In the genomic region with DNA sequence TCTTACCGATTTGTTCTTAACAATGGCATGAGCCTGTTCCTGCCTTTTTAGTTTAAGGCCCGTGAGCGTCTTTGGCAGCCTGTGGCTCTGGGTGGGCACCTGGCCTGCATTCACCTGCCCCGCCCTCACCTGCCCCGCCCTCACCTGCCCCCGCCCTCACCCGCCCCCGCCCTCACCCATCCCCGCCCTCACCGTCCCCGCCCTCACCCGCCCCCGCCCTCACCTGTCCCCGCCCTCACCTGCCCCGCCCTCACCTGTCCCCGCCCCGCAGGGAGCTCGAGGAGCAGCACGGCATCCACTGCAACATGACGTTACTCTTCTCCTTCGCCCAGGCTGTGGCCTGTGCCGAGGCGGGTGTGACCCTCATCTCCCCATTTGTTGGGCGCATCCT, we compare ENCODE assay signal across 1 cellular context.
TF ChIP-seq lines count a peak whose summit lies in the region.

No MANE protein-coding gene starts in this region.

TF ChIP-seq in HepG2, 621 proteins besides CTCF, POLR2A, EP300 and RAD21:
- TF ChIP-seq ZNF777 (CRISPR knock-in tag; IDR thresholded peaks at IDR 0.05) (no peak), ADNP (CRISPR knock-in tag; IDR thresholded peaks at IDR 0.05) (no peak), ZMYM2 (CRISPR knock-in tag; IDR thresholded peaks at IDR 0.05) (no peak)
- TF ChIP-seq, protein P1, sequence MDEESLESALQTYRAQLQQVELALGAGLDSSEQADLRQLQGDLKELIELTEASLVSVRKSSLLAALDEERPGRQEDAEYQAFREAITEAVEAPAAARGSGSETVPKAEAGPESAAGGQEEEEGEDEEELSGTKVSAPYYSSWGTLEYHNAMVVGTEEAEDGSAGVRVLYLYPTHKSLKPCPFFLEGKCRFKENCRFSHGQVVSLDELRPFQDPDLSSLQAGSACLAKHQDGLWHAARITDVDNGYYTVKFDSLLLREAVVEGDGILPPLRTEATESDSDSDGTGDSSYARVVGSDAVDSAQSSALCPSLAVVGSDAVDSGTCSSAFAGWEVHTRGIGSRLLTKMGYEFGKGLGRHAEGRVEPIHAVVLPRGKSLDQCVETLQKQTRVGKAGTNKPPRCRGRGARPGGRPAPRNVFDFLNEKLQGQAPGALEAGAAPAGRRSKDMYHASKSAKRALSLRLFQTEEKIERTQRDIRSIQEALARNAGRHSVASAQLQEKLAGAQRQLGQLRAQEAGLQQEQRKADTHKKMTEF (CRISPR knock-in tag; IDR thresholded peaks at IDR 0.05): no peak
